In the genomic region with DNA sequence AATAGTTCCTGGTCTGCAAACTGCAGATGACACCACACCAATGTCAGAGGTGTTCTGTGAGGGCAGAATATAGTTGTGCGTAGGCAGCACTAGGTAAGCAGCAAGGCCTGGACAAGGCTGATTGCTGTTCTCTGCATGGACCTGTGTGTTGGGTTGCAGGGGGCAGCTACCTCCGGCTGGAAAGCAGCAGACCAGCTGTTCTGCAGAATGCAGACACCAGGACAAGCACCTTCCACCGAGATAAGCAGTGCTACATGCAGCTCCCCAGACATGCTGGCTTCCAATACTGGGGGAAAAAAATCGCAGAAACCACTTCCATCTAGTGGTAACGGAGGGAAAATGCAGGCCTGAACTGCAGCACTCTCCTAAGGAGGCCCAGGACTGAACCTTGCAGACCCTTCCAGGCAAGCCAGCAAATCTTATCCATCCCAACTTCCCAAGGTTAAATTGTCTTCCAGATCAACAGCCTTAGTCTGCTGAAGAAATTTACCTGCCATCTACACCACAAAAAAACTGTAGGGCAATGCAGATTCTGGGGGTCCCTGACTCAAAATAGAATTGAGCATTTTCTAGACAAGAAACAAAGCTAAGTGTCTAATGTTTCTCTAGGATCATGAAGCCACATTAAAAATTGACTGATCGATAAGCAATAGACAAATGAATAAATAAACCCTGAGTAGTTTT, we compare ENCODE assay signal across 8 cellular contexts. TPM values are rescaled to one million over a fixed set of nuclear protein-coding genes. Genes with fewer than 3 reads are reported as not detected.
DNase-seq lines count a peak whose midpoint lies in the region; ATAC-seq and TF ChIP-seq lines count a peak whose summit lies in the region.

No MANE protein-coding gene starts in this region.

- intact Hi-C loops in ovary (cut with DNase I), result loop anchor here in 3 of 4 donors (5.0 to 10.0 kb wide), 2 partner anchors 202 to 205 kb away; no protein-coding TSS in a partner anchor

- no peak overlapping the region for H3K4me2 ChIP-seq in GM23248 (ENCODE audit: unreplicated experiment)
- H3K4me2 ChIP-seq in SU-DHL-6 (ENCODE audit: low read depth, low read length, poor library complexity, severe bottlenecking), result no peak overlapping the region

- DNase-seq in NK-92 treated with Interleukin-12 subunit alpha and Interleukin-12 subunit beta, amount 100 ng/mL, for 24 hours (lab: John Stamatoyannopoulos, UW), result peak; percentile 1
- DNase-seq in NK-92 (lab: John Stamatoyannopoulos, UW; ENCODE audit: unreplicated experiment) (no peak), GM23248 (peak; percentile 69), NCI-H1048 (lab: John Stamatoyannopoulos, UW) (peak; percentile 12), ovary (peak in 2 of 5 donors; percentile 15 to 26), NCI-H128 (lab: John Stamatoyannopoulos, UW; ENCODE audit: unreplicated experiment) (no peak)

- H3K9me3 ChIP-seq in GM23248 (ENCODE audit: low read depth), result no peaks in the 10 kb centered on the region
- no peaks in the 10 kb centered on the region for H3K9me3 ChIP-seq in SU-DHL-6 (ENCODE audit: insufficient read depth, low read length)
- H3K9me3 ChIP-seq in gastroesophageal sphincter, result no peaks in the 10 kb centered on the region
- no peaks in the 10 kb centered on the region for H3K9me3 ChIP-seq in ovary

- in situ Hi-C loops in GM23248 (cut with MboI), result loop anchor here (10.0 to 25.0 kb wide), 2 partner anchors 192 to 905 kb away; partner anchors contain the start of gene FIGNL1

- H3K36me3 ChIP-seq in GM23248 (ENCODE audit: low read depth), result no peaks in the 10 kb centered on the region
- no peaks in the 10 kb centered on the region for H3K36me3 ChIP-seq in SU-DHL-6 (ENCODE audit: low read length)
- no peaks in the 10 kb centered on the region for H3K36me3 ChIP-seq in gastroesophageal sphincter
- H3K36me3 ChIP-seq in ovary, result no peaks in the 10 kb centered on the region

- TF ChIP-seq EP300 in gastroesophageal sphincter (IDR thresholded peaks at IDR 0.05), result no peak
- no peak for TF ChIP-seq EP300 in ovary (IDR thresholded peaks at IDR 0.05)

- H2AFZ ChIP-seq in GM23248 (no peak overlapping the region), SU-DHL-6 (ENCODE audit: low read depth, low read length, severe bottlenecking) (no peak overlapping the region)

- H3K4me1 ChIP-seq in GM23248 (ENCODE audit: insufficient read depth) (no peaks in the 10 kb centered on the region), gastroesophageal sphincter (no peaks in the 10 kb centered on the region), ovary (ENCODE audit: insufficient read depth) (no peaks in the 10 kb centered on the region)

- H3K9ac ChIP-seq in GM23248 (no peak overlapping the region), SU-DHL-6 (ENCODE audit: low read length) (no peak overlapping the region)

- H3K9me2 ChIP-seq in GM23248 (ENCODE audit: insufficient read depth) (no peaks in the 10 kb centered on the region), SU-DHL-6 (replicated peaks; ENCODE audit: insufficient read depth, low read length) (no peaks in the 10 kb centered on the region)

- no peaks in the 10 kb centered on the region for H3K79me2 ChIP-seq in GM23248 (ENCODE audit: insufficient read depth)
- H3K79me2 ChIP-seq in SU-DHL-6 (ENCODE audit: insufficient read depth, low read length), result no peaks in the 10 kb centered on the region

- TF ChIP-seq POLR2A in gastroesophageal sphincter (IDR thresholded peaks at IDR 0.05), result no peak
- no peak for TF ChIP-seq POLR2A in ovary (IDR thresholded peaks at IDR 0.05)

- WGBS in GM23248 (ENCODE audit: low coverage in 1 of 2, low lambda C conversion rate in 2 of 2, missing lambda C conversion rate in 2 of 2), 2 experiments, result 17 to 21% methylated on average over 6 of the region's 6 CpGs
- WGBS in gastroesophageal sphincter (ENCODE audit: low coverage in 1 of 2), 2 donors, result 4 to 15% methylated on average over 3 to 4 of the region's 6 CpGs
- 23 to 34% (median 30%) methylated on average over 6 of the region's 6 CpGs for WGBS in ovary, 3 donors

- TF ChIP-seq CTCF in SU-DHL-6 (IDR thresholded peaks at IDR 0.05; ENCODE audit: insufficient read depth, low read length, poor library complexity, severe bottlenecking) (peak; percentile 33), gastroesophageal sphincter (IDR thresholded peaks at IDR 0.05) (peak; percentile 63 to 86 (median 73)), ovary (IDR thresholded peaks at IDR 0.05) (peak in 2 of 3 donors; percentile 40 to 53)

- H4K20me1 ChIP-seq in GM23248 (ENCODE audit: insufficient read depth), result no peaks in the 10 kb centered on the region
- no peaks in the 10 kb centered on the region for H4K20me1 ChIP-seq in SU-DHL-6 (ENCODE audit: low read depth, low read length)

- H3K27me3 ChIP-seq in GM23248 (replicated peaks; ENCODE audit: insufficient read depth) (no peaks in the 10 kb centered on the region), SU-DHL-6 (ENCODE audit: low read length) (no peaks in the 10 kb centered on the region), gastroesophageal sphincter (no peaks in the 10 kb centered on the region), ovary (no peaks in the 10 kb centered on the region)

- H3F3A ChIP-seq in GM23248 (ENCODE audit: insufficient read depth) (no peaks in the 10 kb centered on the region), SU-DHL-6 (ENCODE audit: insufficient read depth) (no peaks in the 10 kb centered on the region)

- ATAC-seq in gastroesophageal sphincter, result peak; percentile 76

- no peak overlapping the region for H3K4me3 ChIP-seq in GM23248
- no peak overlapping the region for H3K4me3 ChIP-seq in SU-DHL-6 (ENCODE audit: insufficient read depth, low read length, poor library complexity, severe bottlenecking)
- no peak overlapping the region for H3K4me3 ChIP-seq in gastroesophageal sphincter
- H3K4me3 ChIP-seq in ovary, result no peak overlapping the region

- H3K27ac ChIP-seq in GM23248, result no peak overlapping the region
- no peak overlapping the region for H3K27ac ChIP-seq in SU-DHL-6 (ENCODE audit: low read depth, low read length)
- H3K27ac ChIP-seq in gastroesophageal sphincter, result no peak overlapping the region
- no peak overlapping the region for H3K27ac ChIP-seq in ovary

RNA-seq across cellular contexts. Expression of gene COBL, which starts 50.5 kb away (rescaled TPM):
- total RNA-seq in GM23248 (2014; rRNA removed; shearing (Covaris generic)), result not detected in 2 replicates
- polyA plus RNA-seq in GM23248 (2016; fragmentation: Nextera tagmentation; extraction: Ambion mirVana) (not detected in 2 replicates), ovary (1 to 10 TPM in 1 of 2 donors, under 1 TPM in 1; 0.87 to 2.6 TPM)
- total RNA-seq in gastroesophageal sphincter (10 to 100 TPM; 17.2 to 59.7 (median 31.0) TPM), ovary (10 to 100 TPM in 1 of 7 donors, 1 to 10 TPM in 6; 1.8 to 33.4 (median 5.1) TPM)

Comparison
In these comparisons a context has a peak if more than half of its experiments do, and no peak if none do; other contexts are left out.
1. DNase-seq: peak in NK-92 treated with Interleukin-12 subunit alpha and Interleukin-12 subunit beta, amount 100 ng/mL, for 24 hours (single experiment), GM23248 (single experiment) and NCI-H1048 (single experiment); none in NK-92 (single experiment) and NCI-H128 (single experiment).
2. Peak in every context shown above with its lines, with median percentiles within 50 percentile points of each other: CTCF ChIP-seq.